ENCODE assay signal across 24 cellular contexts in the genomic region with DNA sequence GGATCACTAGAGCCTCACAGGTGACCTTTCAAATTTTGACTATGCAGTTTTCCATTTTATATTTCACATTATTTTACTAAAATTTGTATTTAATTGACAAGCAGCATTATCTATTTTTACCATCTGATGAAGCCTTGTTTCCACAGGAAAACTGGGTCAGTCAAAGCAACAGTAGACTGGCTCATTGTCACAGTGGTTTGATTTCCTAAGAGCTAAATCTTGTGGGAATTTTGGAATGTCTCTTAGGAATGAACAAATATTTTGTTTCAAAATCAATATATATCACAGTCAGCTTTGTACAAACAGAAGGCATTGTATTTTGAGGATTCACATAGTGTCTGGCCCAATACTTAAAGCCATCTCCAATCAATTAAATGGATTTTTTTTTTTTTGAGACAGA.
"Had no signal": no experiment of that assay in that cellular context is flagged by ENCODE, and none has a peak within 500 bp of the region (broad histone marks: within the 10 kb centered on the region; RNA-seq: fewer than 3 reads in every experiment).

No MANE protein-coding gene starts in this region.

- H3K4me3 ChIP-seq: adrenal gland, ascending aorta, esophagus muscularis mucosa, gastrocnemius medialis, lower lobe of right lung, uterus had no signal

- H3K36me3 ChIP-seq: adrenal gland, ascending aorta, esophagus muscularis mucosa, gastrocnemius medialis, lower lobe of right lung, uterus had no signal

- H3K9me3 ChIP-seq: adrenal gland, ascending aorta, esophagus muscularis mucosa, gastrocnemius medialis, lower lobe of right lung, uterus had no signal

- H3K27me3 ChIP-seq: adrenal gland, ascending aorta, esophagus muscularis mucosa, gastrocnemius medialis, uterus had no signal

- H3K27ac ChIP-seq: adrenal gland, ascending aorta, esophagus muscularis mucosa, gastrocnemius medialis, lower lobe of right lung, uterus, VCaP had no signal

- ATAC-seq: gastrocnemius medialis; lower lobe of right lung; natural killer cell treated with Interleukin-12 subunit alpha and Interleukin-12 subunit beta and Interleukin-15 and Interleukin-18, amount 100 ng/mL, for 72 hours; sciatic nerve; stimulated activated effector memory CD8-positive, alpha-beta T cell treated with anti-CD3 and anti-CD28 coated beads, Interleukin-12 subunit alpha, Interleukin-12 subunit beta, amount 100 ng/mL, for 72 hours had no signal

- DNase-seq: activated CD4-positive, alpha-beta T cell treated with anti-CD3 and anti-CD28 coated beads for 4 hours; activated CD4-positive, alpha-beta T cell treated with anti-CD3 and anti-CD28 coated beads, Interleukin-2, amount 50 U/mL, for 4 hours; activated effector memory CD4-positive, alpha-beta T cell treated with Interleukin-2 at 50 U/mL for 16 hours; activated naive CD4-positive, alpha-beta T cell treated with Interleukin-2 at 50 U/mL for 16 hours; activated T-cell treated with anti-CD3 and anti-CD28 coated beads for 4 hours; adrenal gland; central memory CD4-positive, alpha-beta T cell; dermis blood vessel endothelial cell; effector CD4-positive, alpha-beta T cell; gastrocnemius medialis; glutamatergic neuron; lower lobe of right lung; mesendoderm; small intestine; stimulated activated CD4-positive, alpha-beta T cell treated with anti-CD3 and anti-CD28 coated beads, Interleukin-4, amount 100 ng/mL, for 24 hours; substantia nigra; T-helper 9 cell; uterus had no signal

- H3K4me1 ChIP-seq: adrenal gland, ascending aorta, esophagus muscularis mucosa, gastrocnemius medialis, lower lobe of right lung, uterus had no signal
